7 cellular contexts compared by ENCODE assay signal in genomic region chr15:21013308-21013707, GRCh38.
A peak's percentile ranks its signal among the peaks of the same experiment; 100 is the strongest.
DNase-seq lines count a peak whose midpoint lies in the region; ATAC-seq, FAIRE-seq and TF ChIP-seq lines count a peak whose summit lies in the region.
"Not testable (repeated sequence)": the region's sequence is repeated elsewhere in the genome, so short reads cannot be mapped to it uniquely, and the experiment has no call there.

No MANE protein-coding gene starts in this region.

- FAIRE-seq in urothelium cell line (lab: Jason Lieb, UNC) = peak; percentile 23

- H3K9ac ChIP-seq in DND-41 (ENCODE audit: low read depth, low read length) = not testable (repeated sequence)

- H3K79me2 ChIP-seq in DND-41 (ENCODE audit: insufficient read depth, low read length) = not testable (repeated sequence)

- TF ChIP-seq POLR2A in spleen (IDR thresholded peaks at IDR 0.05) = not testable (repeated sequence)

- not testable (repeated sequence) for H3K4me1 Mint-ChIP-seq in osteocyte (ENCODE audit: unreplicated experiment)

- not testable (repeated sequence) for H3K36me3 ChIP-seq in DND-41 (ENCODE audit: insufficient read depth, low read length); spleen

- H4K20me1 ChIP-seq in DND-41 (ENCODE audit: insufficient read depth, low read length) = not testable (repeated sequence)

- not testable (repeated sequence) for H3K27me3 Mint-ChIP-seq in osteocyte (ENCODE audit: unreplicated experiment)

- TF ChIP-seq CTCF in DND-41 (IDR thresholded peaks at IDR 0.05; ENCODE audit: borderline replicate concordance, extremely low read depth, low read length, poor library complexity, severe bottlenecking); osteocyte (IDR thresholded peaks at IDR 0.05); spleen (IDR thresholded peaks at IDR 0.05 in 8 of 11, conservative IDR thresholded peaks at IDR 0.05 in 3 of 11): not testable (repeated sequence)

- not testable (repeated sequence) for H3K9me3 Mint-ChIP-seq in osteocyte (ENCODE audit: unreplicated experiment)

- not testable (repeated sequence) for H3K4me3 ChIP-seq in DND-41 (ENCODE audit: low read depth in 1 of 2, low read length in 2 of 2); right cardiac atrium (ENCODE audit: low read length); spleen

- H3K27me3 ChIP-seq in DND-41 (ENCODE audit: insufficient read depth, low read length, poor library complexity); right cardiac atrium (ENCODE audit: control insufficient read depth, insufficient read depth); spleen (replicated peaks in 1 of 7): not testable (repeated sequence)

- not testable (repeated sequence) for DNase-seq in DND-41; left colon; urothelium cell line (ENCODE audit: low spot score)
- DNase-seq in right cardiac atrium (peak in 2 of 3 donors; percentile 21 to 38), mesenteric fat pad (ENCODE audit: low spot score) (peak; percentile 47), osteocyte (ENCODE audit: extremely low spot score, unreplicated experiment) (peak; percentile 59), spleen (peak; percentile 55)

- H3K27ac ChIP-seq in DND-41 (ENCODE audit: low read length); right cardiac atrium (ENCODE audit: low read length); spleen: not testable (repeated sequence)

- not testable (repeated sequence) for H3K4me3 Mint-ChIP-seq in osteocyte (ENCODE audit: unreplicated experiment)

- H3K4me1 ChIP-seq in DND-41 (ENCODE audit: insufficient read depth, low read length) = peaks cover 11% of the 10 kb centered on the region
- not testable (repeated sequence) for H3K4me1 ChIP-seq in right cardiac atrium (ENCODE audit: control insufficient read depth, insufficient read depth, low read length); spleen

- 74% methylated on average over 5 of the region's 9 CpGs for WGBS in right cardiac atrium
- WGBS in spleen, 5 donors = 71 to 86% (median 83%) methylated on average over 3 to 6 of the region's 9 CpGs; no CpG with 5 or more reads in 2 of the 5 donors

- H3K9me3 ChIP-seq in DND-41 (ENCODE audit: insufficient read depth, low read length, severe bottlenecking); right cardiac atrium (ENCODE audit: control insufficient read depth, low read length); spleen: not testable (repeated sequence)

- not testable (repeated sequence) for H2AFZ ChIP-seq in DND-41 (ENCODE audit: low read depth, low read length)

- intact Hi-C loops in right cardiac atrium (cut with DNase I); left colon (cut with DNase I, micrococcal nuclease); spleen (cut with DNase I; ENCODE audit: low total_unique reads): not testable (repeated sequence)

- H3K4me2 ChIP-seq in DND-41 (ENCODE audit: insufficient read depth, low read length) = not testable (repeated sequence)

- ATAC-seq in DND-41 (ENCODE audit: insufficient read depth, low read depth) (peak; percentile 37; the same call in 2 of the 3 replicates), left colon (peak; percentile 26)
- ATAC-seq in right cardiac atrium = not testable (repeated sequence)

- H3K27ac Mint-ChIP-seq in osteocyte (ENCODE audit: unreplicated experiment) = not testable (repeated sequence)

- H3K36me3 Mint-ChIP-seq in osteocyte (ENCODE audit: unreplicated experiment) = not testable (repeated sequence)
